ENCODE assay signal across 1 cellular context in genomic region chr21:45207839-45208626, GRCh38.
TF ChIP-seq lines count a peak whose summit lies in the region.

No MANE protein-coding gene starts in this region.

TF ChIP-seq in K562, 482 proteins besides CTCF, POLR2A, EP300 and RAD21 (continued from another document):
- TF ChIP-seq FUS (optimal IDR thresholded peaks at IDR 0.05; ENCODE audit: low read depth, low read length) (no peak), SRSF1 (IDR thresholded peaks at IDR 0.05; ENCODE audit: low read depth, low read length) (no peak)
